Comparison of ENCODE assay signal across 8 cellular contexts in the genomic region with DNA sequence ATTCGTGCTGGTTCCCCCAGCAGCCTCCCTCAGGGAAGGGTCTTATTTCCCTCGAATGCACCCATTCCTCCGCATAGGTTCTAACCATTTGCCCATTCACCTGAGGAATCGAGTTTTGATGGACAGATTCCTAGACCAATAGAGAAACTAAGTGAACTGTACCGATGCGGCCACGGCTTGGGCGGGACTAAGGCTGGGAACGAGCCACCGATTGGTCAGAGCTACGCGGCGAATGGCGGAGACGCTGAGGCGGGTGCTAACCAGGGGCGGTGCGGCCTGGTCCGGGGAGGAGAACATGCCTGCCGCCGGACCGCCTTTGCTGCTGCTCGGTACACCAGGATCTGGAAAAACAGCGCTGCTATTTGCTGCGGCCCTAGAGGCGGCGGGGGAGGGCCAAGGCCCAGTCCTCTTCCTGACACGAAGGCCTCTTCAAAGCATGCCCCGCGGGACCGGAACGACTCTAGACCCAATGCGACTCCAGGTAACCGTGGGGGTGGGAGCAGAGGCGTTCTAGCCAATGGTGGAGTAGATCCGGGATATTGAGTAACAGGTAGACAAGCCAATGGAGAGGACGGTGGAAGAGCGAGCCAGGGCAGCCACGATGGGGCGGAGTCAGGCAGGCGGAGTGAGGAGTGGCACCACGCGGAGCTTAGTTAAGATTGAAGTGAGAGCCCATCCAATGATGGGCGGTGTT. TPM values are rescaled to one million over a fixed set of nuclear protein-coding genes. Genes with fewer than 3 reads are reported as not detected.
A peak's percentile ranks its signal among the peaks of the same experiment; 100 is the strongest.
DNase-seq lines count a peak whose midpoint lies in the region; ATAC-seq and TF ChIP-seq lines count a peak whose summit lies in the region.

A gene with protein sequence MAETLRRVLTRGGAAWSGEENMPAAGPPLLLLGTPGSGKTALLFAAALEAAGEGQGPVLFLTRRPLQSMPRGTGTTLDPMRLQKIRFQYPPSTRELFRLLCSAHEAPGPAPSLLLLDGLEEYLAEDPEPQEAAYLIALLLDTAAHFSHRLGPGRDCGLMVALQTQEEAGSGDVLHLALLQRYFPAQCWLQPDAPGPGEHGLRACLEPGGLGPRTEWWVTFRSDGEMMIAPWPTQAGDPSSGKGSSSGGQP (plus strand): TSS at position 218 of the 694 bp plus-strand sequence. CDS start 15 bp downstream, at position 233.

- peak; percentile 77 for ATAC-seq in GM18508 (IDR thresholded peaks at IDR 0.05; ENCODE audit: insufficient read depth, unreplicated experiment)
- peak; percentile 79 for ATAC-seq in HG02973 (IDR thresholded peaks at IDR 0.05; ENCODE audit: unreplicated experiment)

- peak within 1 kb of the TSS; percentile 58 for H3K4me3 ChIP-seq in astrocyte of the cerebellum (ENCODE audit: low read depth, low read length)

- in situ Hi-C loops in astrocyte of the cerebellum (cut with HindIII; ENCODE audit: low sequenced_read_pairs): no loop called here

- DNase-seq in NCI-H1930 (lab: John Stamatoyannopoulos, UW): peak; percentile 94 to 95
- DNase-seq in T-helper 9 cell: peak; percentile 92
- DNase-seq in astrocyte of the cerebellum (ENCODE audit: low read depth): peak; percentile 99
- DNase-seq in hippocampal formation (lab: John Stamatoyannopoulos, UW): peak; percentile 99 to 100
- DNase-seq in renal cortical epithelial cell (ENCODE audit: low read depth): peak; percentile 99
- no peak for DNase-seq in cortex of kidney (lab: John Stamatoyannopoulos, UW)

- TF ChIP-seq CTCF in astrocyte of the cerebellum (IDR thresholded peaks at IDR 0.05; ENCODE audit: low read depth, low read length, missing control alignments): no peak

RNA-seq across cellular contexts. Expression of the gene that starts here (rescaled TPM):
- 0.70 and 1.0 TPM in 2 replicates for total RNA-seq in renal cortical epithelial cell
